In the genomic region with DNA sequence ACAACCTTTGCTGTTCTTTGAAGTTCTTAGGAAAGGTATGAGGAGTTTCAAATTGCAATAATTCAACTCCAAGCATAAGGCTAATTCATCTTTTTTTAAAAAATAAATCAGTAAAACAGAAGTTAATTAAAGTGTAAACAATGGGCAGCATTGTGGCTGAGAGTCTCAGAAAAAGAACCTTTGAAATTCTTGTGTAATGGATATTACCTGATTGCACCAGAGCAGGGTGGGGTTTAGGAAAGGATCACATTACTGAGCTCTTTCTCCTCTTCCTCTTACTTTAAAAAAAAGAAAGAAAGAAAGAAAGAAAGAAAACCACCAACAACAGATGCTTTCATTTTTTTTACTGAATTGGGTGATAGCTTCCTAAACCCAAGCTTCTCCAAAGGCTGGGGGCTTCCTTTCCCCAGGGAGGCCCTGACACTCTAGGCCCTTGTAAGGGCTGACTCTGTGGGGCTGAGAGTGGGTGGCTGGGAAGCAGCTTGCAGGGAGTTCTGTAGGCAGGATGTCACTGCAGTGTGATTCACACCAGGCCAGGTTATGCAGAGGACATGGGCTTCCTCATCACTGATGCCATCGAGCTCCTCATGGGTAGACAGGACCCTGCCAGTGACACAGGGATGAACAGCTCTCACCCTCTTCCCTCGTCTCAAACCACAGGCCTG, we compare ENCODE assay signal across 15 cellular contexts.
A peak's percentile ranks its signal among the peaks of the same experiment; 100 is the strongest.
DNase-seq lines count a peak whose midpoint lies in the region; ATAC-seq, FAIRE-seq and TF ChIP-seq lines count a peak whose summit lies in the region.
"Had no signal": no experiment of that assay in that cellular context is flagged by ENCODE, and none has a peak within 500 bp of the region (broad histone marks: within the 10 kb centered on the region; RNA-seq: fewer than 3 reads in every experiment).

No MANE protein-coding gene starts in this region.

- TF ChIP-seq CTCF in breast epithelium (IDR thresholded peaks at IDR 0.05): no peak
- no peak for TF ChIP-seq CTCF in MCF 10A (IDR thresholded peaks at IDR 0.05; ENCODE audit: unreplicated experiment)
- no peak for TF ChIP-seq CTCF in type B pancreatic cell (conservative IDR thresholded peaks at IDR 0.05)

- H3K9me3 Mint-ChIP-seq in MCF 10A (ENCODE audit: unreplicated experiment) (no peaks in the 10 kb centered on the region), type B pancreatic cell (no peaks in the 10 kb centered on the region)
- H3K9me3 Mint-ChIP-seq: IgD-negative memory B cell had no signal

- H3K27me3 ChIP-seq in breast epithelium: no peaks in the 10 kb centered on the region

- no peaks in the 10 kb centered on the region for H3K4me1 ChIP-seq in breast epithelium

- no peaks in the 10 kb centered on the region for H3K36me3 Mint-ChIP-seq in MCF 10A (ENCODE audit: insufficient read depth, unreplicated experiment)
- H3K36me3 Mint-ChIP-seq in type B pancreatic cell: peaks cover 5% of the 10 kb centered on the region
- H3K36me3 Mint-ChIP-seq: activated naive CD8-positive, alpha-beta T cell; CD14-positive monocyte; IgD-negative memory B cell; stimulated activated naive B cell treated with anti-CD40 and anti-IgM and Interleukin-4, amounts not matched to agents 10 μg/mL and 1 μg/mL and 100 μg/mL, for 72 hours had no signal

- H3K4me1 Mint-ChIP-seq in MCF 10A (ENCODE audit: insufficient read depth, unreplicated experiment) (peaks cover 7% of the 10 kb centered on the region), type B pancreatic cell (ENCODE audit: unreplicated experiment) (peaks cover 19% of the 10 kb centered on the region)
- H3K4me1 Mint-ChIP-seq: CD14-positive monocyte had no signal

- CTCF ChIA-PET in MCF 10A (lab: Yijun Ruan, JAX): interaction anchor here (0.7 to 1.2 kb wide), 2 partner anchors 43 to 598 kb away, joined by 3 read pairs; no protein-coding TSS in a partner anchor

- POLR2A ChIA-PET in MCF 10A (lab: Yijun Ruan, JAX): interaction anchor here (0.5 to 1.0 kb wide), 2 partner anchors 9 to 104 kb away, joined by 3 read pairs; no protein-coding TSS in a partner anchor

- intact Hi-C loops in breast epithelium (cut with DNase I; ENCODE audit: low total_unique reads) (no loop called here), MCF 10A (cut with micrococcal nuclease) (no loop called here)

- DNase-seq in breast epithelium (ENCODE audit: low spot score in 2 of 2) (peak in 1 of 2 donors; percentile 37), MCF 10A (ENCODE audit: unreplicated experiment) (no peak), NCI-H748 treated with DMSO at 0.1 percent for 48 hours (lab: John Stamatoyannopoulos, UW) (peak; percentile 88), iPS-NIHi7 (ENCODE audit: extremely low spot score) (peak; percentile 73), type B pancreatic cell (ENCODE audit: extremely low spot score, unreplicated experiment) (no peak), frontal cortex (ENCODE audit: low spot score in 2 of 2) (no peak), NCI-H524 treated with DMSO at 0.1 percent for 48 hours (lab: John Stamatoyannopoulos, UW) (no peak)
- DNase-seq: dorsolateral prefrontal cortex; NCI-H2227 treated with DMSO at 0.1 percent for 48 hours; Right ventricle myocardium superior; stimulated activated naive B cell treated with anti-CD40 and anti-IgM and Interleukin-4, amounts not matched to agents 10 μg/mL and 1 μg/mL and 100 μg/mL, for 72 hours had no signal

- H3K27ac ChIP-seq in breast epithelium: peak overlapping the region; percentile 42 to 70
- H3K27ac ChIP-seq: dorsolateral prefrontal cortex had no signal

- no peak overlapping the region for H3K4me3 ChIP-seq in breast epithelium
- H3K4me3 ChIP-seq: dorsolateral prefrontal cortex had no signal

- H3K27me3 Mint-ChIP-seq in MCF 10A (ENCODE audit: insufficient read depth, unreplicated experiment) (no peaks in the 10 kb centered on the region), type B pancreatic cell (peaks cover 7% of the 10 kb centered on the region)
- H3K27me3 Mint-ChIP-seq: activated naive CD8-positive, alpha-beta T cell; IgD-negative memory B cell; stimulated activated naive B cell treated with anti-CD40 and anti-IgM and Interleukin-4, amounts not matched to agents 10 μg/mL and 1 μg/mL and 100 μg/mL, for 72 hours had no signal

- FAIRE-seq in frontal cortex (lab: Jason Lieb, UNC): no peak

- no peak for ATAC-seq in GM21723 (IDR thresholded peaks at IDR 0.05; ENCODE audit: unreplicated experiment)
- ATAC-seq: stimulated activated naive B cell treated with anti-CD40 and anti-IgM and Interleukin-4, amounts not matched to agents 10 μg/mL and 1 μg/mL and 100 μg/mL, for 72 hours had no signal

- H3K36me3 ChIP-seq in breast epithelium: no peaks in the 10 kb centered on the region

- H3K4me3 Mint-ChIP-seq in MCF 10A (ENCODE audit: unreplicated experiment) (no peak overlapping the region), type B pancreatic cell (peak overlapping the region; percentile 45)
- H3K4me3 Mint-ChIP-seq: activated naive CD8-positive, alpha-beta T cell; CD14-positive monocyte; IgD-negative memory B cell; stimulated activated naive B cell treated with anti-CD40 and anti-IgM and Interleukin-4, amounts not matched to agents 10 μg/mL and 1 μg/mL and 100 μg/mL, for 72 hours had no signal

- H3K27ac Mint-ChIP-seq in MCF 10A (ENCODE audit: low read depth, unreplicated experiment): no peak overlapping the region
- H3K27ac Mint-ChIP-seq in type B pancreatic cell: peak overlapping the region; percentile 70
- H3K27ac Mint-ChIP-seq: activated naive CD8-positive, alpha-beta T cell; IgD-negative memory B cell; stimulated activated naive B cell treated with anti-CD40 and anti-IgM and Interleukin-4, amounts not matched to agents 10 μg/mL and 1 μg/mL and 100 μg/mL, for 72 hours had no signal

- no peak for TF ChIP-seq POLR2A in breast epithelium (IDR thresholded peaks at IDR 0.05)

- no peaks in the 10 kb centered on the region for H3K9me3 ChIP-seq in breast epithelium

- BruUV-seq in MCF 10A (replicated peaks; lab: Mats Ljungman, UMichigan): no TSS peak

Comparison
In these comparisons a context has a peak if more than half of its experiments do, and no peak if none do; other contexts are left out.
1. DNase-seq: peak in NCI-H748 treated with DMSO at 0.1 percent for 48 hours (single experiment) and iPS-NIHi7 (single experiment); none in MCF 10A (single experiment), type B pancreatic cell (single experiment), frontal cortex (0 of 2) and NCI-H524 treated with DMSO at 0.1 percent for 48 hours (single experiment).